Comparison of ENCODE assay signal across 18 cellular contexts in the genomic region with DNA sequence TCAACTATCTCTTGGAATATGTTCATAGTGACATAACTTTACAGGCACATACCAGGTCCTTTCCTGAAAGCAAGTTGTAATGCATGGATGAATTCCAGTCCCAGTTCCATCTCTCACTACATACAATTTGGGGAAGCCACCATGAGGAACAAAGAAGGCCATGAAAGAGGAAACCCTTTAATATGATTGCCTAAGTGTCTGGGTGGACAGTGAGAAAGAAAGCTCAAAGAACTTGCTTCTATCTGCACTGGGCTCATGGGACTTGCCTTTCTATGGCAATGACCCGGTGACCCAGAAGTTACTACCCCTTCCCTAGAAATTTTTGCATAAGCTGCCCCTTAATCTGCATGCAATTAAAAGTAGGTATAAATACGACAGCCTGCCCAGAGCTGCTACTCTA.
DNase-seq lines count a peak whose midpoint lies in the region; ATAC-seq, FAIRE-seq and TF ChIP-seq lines count a peak whose summit lies in the region.
"Had no signal": no experiment of that assay in that cellular context is flagged by ENCODE, and none has a peak within 500 bp of the region (broad histone marks: within the 10 kb centered on the region; RNA-seq: fewer than 3 reads in every experiment).

No MANE protein-coding gene starts in this region.

- H3K79me1 ChIP-seq in H1 (ENCODE audit: low read depth, low read length), result no peaks in the 10 kb centered on the region

- H2AFZ ChIP-seq in GM23338 (no peak overlapping the region), H1 (ENCODE audit: low read length) (no peak overlapping the region)
- H2AFZ ChIP-seq: PC-9 had no signal

- peaks cover 11% of the 10 kb centered on the region for H3K27me3 Mint-ChIP-seq in GM23338 (ENCODE audit: insufficient read depth, low read depth, poor library complexity)

- H3K27ac ChIP-seq in GM23338 (ENCODE audit: low read depth), result no peak overlapping the region
- no peak overlapping the region for H3K27ac ChIP-seq in H1 (ENCODE audit: low read depth, low read length)
- H3K27ac ChIP-seq in neutrophil, result peak overlapping the region; percentile 64
- H3K27ac ChIP-seq: PC-9 had no signal

- no peak overlapping the region for H3K56ac ChIP-seq in H1 (replicated peaks; ENCODE audit: insufficient read length, low read depth, low read length)

- H3K9me3 Mint-ChIP-seq in GM23338, result no peaks in the 10 kb centered on the region
- H3K9me3 Mint-ChIP-seq: H9 had no signal

- no peak overlapping the region for H3K4me3 ChIP-seq in GM23338
- no peak overlapping the region for H3K4me3 ChIP-seq in H1 (ENCODE audit: extremely low read depth in 1 of 4, insufficient read depth in 2 of 4, low read depth in 3 of 4, low read length in 4 of 4)
- H3K4me3 ChIP-seq in neutrophil (ENCODE audit: low read depth in 1 of 2, low read length in 1 of 2), result no peak overlapping the region
- H3K4me3 ChIP-seq: PC-9 had no signal

- TF ChIP-seq POLR2A in H1 (IDR thresholded peaks at IDR 0.05; ENCODE audit: control extremely low read depth in 1 of 2, low read depth in 2 of 2, low read length in 2 of 2), result no peak

- POLR2A ChIA-PET in H1 (lab: Charles Lee; ENCODE audit: partially characterized antibody), result no interaction called here

- H3K9me3 ChIP-seq in H1 (ENCODE audit: insufficient read depth in 2 of 2, low read depth in 1 of 2, low read length in 1 of 2) (no peaks in the 10 kb centered on the region), neutrophil (no peaks in the 10 kb centered on the region)

- H3K23ac ChIP-seq in H1 (ENCODE audit: insufficient read length), result no peak overlapping the region

- no peak for TF ChIP-seq RAD21 in H1 (IDR thresholded peaks at IDR 0.05 in 1 of 2, conservative IDR thresholded peaks at IDR 0.05 in 1 of 2; ENCODE audit: low read depth in 2 of 2, low read length in 2 of 2)

- no peak overlapping the region for H3K4ac ChIP-seq in H1 (replicated peaks; ENCODE audit: insufficient read length, low read depth, low read length)

- CTCF ChIA-PET in H1 (lab: Charles Lee; ENCODE audit: partially characterized antibody), result interaction anchor here (1.0 to 5.2 kb wide), 3 partner anchors 8 to 42 kb away, joined by 3 to 25 read pairs (median 7); no protein-coding TSS in a partner anchor

- no peaks in the 10 kb centered on the region for H3K23me2 ChIP-seq in H1 (ENCODE audit: low read depth, low read length)

- H3K14ac ChIP-seq in H1 (ENCODE audit: insufficient read length), result no peak overlapping the region

- H3K4me1 ChIP-seq in GM23338 (ENCODE audit: insufficient read depth), result peaks cover 31% of the 10 kb centered on the region
- peaks cover 7 to 18% (median 13%) of the 10 kb centered on the region in 4 experiments for H3K4me1 ChIP-seq in H1 (replicated peaks in 1 of 4; ENCODE audit: control insufficient read depth in 3 of 4, insufficient read depth in 4 of 4, low read length in 3 of 4)
- peaks cover 42 to 47% of the 10 kb centered on the region in 2 experiments for H3K4me1 ChIP-seq in neutrophil (ENCODE audit: control insufficient read depth in 1 of 2, insufficient read depth in 1 of 2, low read depth in 1 of 2, low read length in 1 of 2)

- H2BK5ac ChIP-seq in H1 (ENCODE audit: low read depth, low read length), result no peak overlapping the region

- H3K4me3 Mint-ChIP-seq in GM23338, result no peak overlapping the region
- H3K4me3 Mint-ChIP-seq: H9 had no signal

- peaks cover 3% of the 10 kb centered on the region; the same call in 1 of the 2 replicates for H3K9me2 ChIP-seq in GM23338 (ENCODE audit: insufficient read depth)

- no peak overlapping the region for H3K18ac ChIP-seq in H1 (ENCODE audit: extremely low read depth, low read length)

- no peak for ATAC-seq in GM23338

- H2BK120ac ChIP-seq in H1 (replicated peaks; ENCODE audit: low read depth, low read length), result no peak overlapping the region

- no peak for TF ChIP-seq CTCF in GM23338 (conservative IDR thresholded peaks at IDR 0.05; ENCODE audit: low read depth in 2 of 2)
- no peak for TF ChIP-seq CTCF in H1 (IDR thresholded peaks at IDR 0.05; ENCODE audit: control extremely low read depth in 1 of 3, insufficient read depth in 1 of 3, low read depth in 1 of 3, low read length in 3 of 3)
- no peak for TF ChIP-seq CTCF in neutrophil (IDR thresholded peaks at IDR 0.05)

- no peak overlapping the region for H2AK5ac ChIP-seq in H1 (ENCODE audit: low read depth, low read length)

- no peak overlapping the region for H2BK20ac ChIP-seq in H1 (ENCODE audit: low read length)

- no peaks in the 10 kb centered on the region for H3F3A ChIP-seq in GM23338 (replicated peaks; ENCODE audit: low read depth)

- H4K8ac ChIP-seq in H1 (ENCODE audit: extremely low read depth, insufficient read depth, low read length), result no peak overlapping the region

- FAIRE-seq in H1 (lab: Jason Lieb, UNC), result no peak
- FAIRE-seq: HTR-8/SVneo had no signal

- H3K4me2 ChIP-seq in GM23338 (peak overlapping the region; percentile 32), H1 (ENCODE audit: insufficient read depth in 1 of 2, low read depth in 2 of 2, low read length in 2 of 2) (no peak overlapping the region)
- H3K4me2 ChIP-seq: PC-9 had no signal

- TF ChIP-seq EP300 in H1 (IDR thresholded peaks at IDR 0.05; ENCODE audit: borderline replicate concordance in 1 of 2, low read depth in 2 of 2, low read length in 2 of 2), result no peak

- no peak overlapping the region for H4K5ac ChIP-seq in H1 (ENCODE audit: insufficient read length, low read depth, low read length)

- H3K79me2 ChIP-seq in GM23338 (replicated peaks; ENCODE audit: insufficient read depth), result no peaks in the 10 kb centered on the region
- no peaks in the 10 kb centered on the region for H3K79me2 ChIP-seq in H1 (ENCODE audit: control insufficient read depth in 1 of 2, insufficient read depth in 2 of 2, low read length in 2 of 2)

- no peak overlapping the region for H2BK15ac ChIP-seq in H1 (ENCODE audit: low read length)

- H3K9ac ChIP-seq in H1 (replicated peaks in 1 of 4; ENCODE audit: extremely low read depth in 1 of 4, low read depth in 3 of 4, low read length in 3 of 4), result no peak overlapping the region

- H3K36me3 ChIP-seq in GM23338 (ENCODE audit: insufficient read depth) (no peaks in the 10 kb centered on the region), H1 (ENCODE audit: control insufficient read depth in 2 of 4, insufficient read depth in 4 of 4, low read length in 3 of 4) (no peaks in the 10 kb centered on the region), neutrophil (no peaks in the 10 kb centered on the region)

- no peak overlapping the region for H3K27ac Mint-ChIP-seq in GM23338
- H3K27ac Mint-ChIP-seq: H9 had no signal

- H3K27me3 ChIP-seq in GM23338 (ENCODE audit: insufficient read depth) (no peaks in the 10 kb centered on the region), H1 (replicated peaks in 1 of 4; ENCODE audit: control insufficient read depth in 3 of 4, extremely low read depth in 1 of 4, insufficient read depth in 3 of 4, low read length in 3 of 4) (no peaks in the 10 kb centered on the region), neutrophil (no peaks in the 10 kb centered on the region)

- 0 out of 2 replicates have a peak overlapping the region, but pooled peaks have one; percentile 44 for H2BK12ac ChIP-seq in H1 (ENCODE audit: low read depth, low read length)

- no peaks in the 10 kb centered on the region for H3K36me3 Mint-ChIP-seq in GM23338 (ENCODE audit: low read depth)

- H3K4me1 Mint-ChIP-seq in GM23338, result peaks cover 55% of the 10 kb centered on the region

- no peak overlapping the region for H4K91ac ChIP-seq in H1 (replicated peaks; ENCODE audit: insufficient read length, low read length)

- 89% methylated on average over 2 of the region's 2 CpGs; no CpG with 5 or more reads in 1 of the 2 experiments for WGBS in H1 (ENCODE audit: extremely low coverage in 1 of 2, insufficient coverage in 1 of 2, insufficient read length in 1 of 2, insufficient replicate concordance in 2 of 2, low coverage in 1 of 2, low lambda C conversion rate in 2 of 2, missing lambda C conversion rate in 1 of 2), 2 experiments

- no peaks in the 10 kb centered on the region for H4K20me1 ChIP-seq in GM23338 (replicated peaks; ENCODE audit: insufficient read depth)
- no peaks in the 10 kb centered on the region for H4K20me1 ChIP-seq in H1 (replicated peaks in 1 of 2; ENCODE audit: control insufficient read depth in 1 of 2, insufficient read depth in 2 of 2, low read length in 2 of 2)

- no peak for DNase-seq in GM23338 (ENCODE audit: low spot score)
- DNase-seq in NOMO-1 treated with dmso at 0.1 percent for 144 hours (lab: John Stamatoyannopoulos, UW; ENCODE audit: unreplicated experiment), result peak; percentile 17
- DNase-seq in H1 (ENCODE audit: low read depth in 1 of 2, low spot score in 2 of 2), result no peak
- DNase-seq in cerebellar cortex (ENCODE audit: low spot score), result no peak
- no peak for DNase-seq in foreskin melanocyte
- no peak for DNase-seq in DMS153 treated with DMSO at 0.1 percent for 48 hours (lab: John Stamatoyannopoulos, UW; ENCODE audit: unreplicated experiment)
- DNase-seq: C1 segment of cervical spinal cord; DND-41; H9; IMR-90; NCI-H187; NCI-H2107; NCI-H510A; NCI-H748 treated with DMSO at 0.1 percent for 48 hours; NK-92 treated with Interleukin-12 subunit alpha and Interleukin-12 subunit beta, amount 100 ng/mL, for 24 hours; PC-9 had no signal

TF ChIP-seq in GM23338, 12 proteins besides CTCF, POLR2A, EP300 and RAD21 (continues in another document):
- TF ChIP-seq ZNF331 (CRISPR knock-in tag; IDR thresholded peaks at IDR 0.05; ENCODE audit: low read depth) (no peak), ZNF114 (CRISPR knock-in tag; IDR thresholded peaks at IDR 0.05) (no peak), NANOG (IDR thresholded peaks at IDR 0.05; ENCODE audit: borderline replicate concordance) (no peak), JUNB (IDR thresholded peaks at IDR 0.05; ENCODE audit: unreplicated experiment) (no peak), EZH2 (IDR thresholded peaks at IDR 0.05; ENCODE audit: low read depth, unreplicated experiment) (no peak)

TF ChIP-seq in H1, 55 proteins besides CTCF, POLR2A, EP300 and RAD21 (continues in another document):
- TF ChIP-seq RBBP5 (IDR thresholded peaks at IDR 0.05; ENCODE audit: borderline replicate concordance, low read depth, low read length), result no peak
- TF ChIP-seq CREB1 (IDR thresholded peaks at IDR 0.05), result no peak
- no peak for TF ChIP-seq CEBPB (IDR thresholded peaks at IDR 0.05; ENCODE audit: low read depth, low read length)
